Comparison of ENCODE assay signal across 1 cellular context in the genomic region with DNA sequence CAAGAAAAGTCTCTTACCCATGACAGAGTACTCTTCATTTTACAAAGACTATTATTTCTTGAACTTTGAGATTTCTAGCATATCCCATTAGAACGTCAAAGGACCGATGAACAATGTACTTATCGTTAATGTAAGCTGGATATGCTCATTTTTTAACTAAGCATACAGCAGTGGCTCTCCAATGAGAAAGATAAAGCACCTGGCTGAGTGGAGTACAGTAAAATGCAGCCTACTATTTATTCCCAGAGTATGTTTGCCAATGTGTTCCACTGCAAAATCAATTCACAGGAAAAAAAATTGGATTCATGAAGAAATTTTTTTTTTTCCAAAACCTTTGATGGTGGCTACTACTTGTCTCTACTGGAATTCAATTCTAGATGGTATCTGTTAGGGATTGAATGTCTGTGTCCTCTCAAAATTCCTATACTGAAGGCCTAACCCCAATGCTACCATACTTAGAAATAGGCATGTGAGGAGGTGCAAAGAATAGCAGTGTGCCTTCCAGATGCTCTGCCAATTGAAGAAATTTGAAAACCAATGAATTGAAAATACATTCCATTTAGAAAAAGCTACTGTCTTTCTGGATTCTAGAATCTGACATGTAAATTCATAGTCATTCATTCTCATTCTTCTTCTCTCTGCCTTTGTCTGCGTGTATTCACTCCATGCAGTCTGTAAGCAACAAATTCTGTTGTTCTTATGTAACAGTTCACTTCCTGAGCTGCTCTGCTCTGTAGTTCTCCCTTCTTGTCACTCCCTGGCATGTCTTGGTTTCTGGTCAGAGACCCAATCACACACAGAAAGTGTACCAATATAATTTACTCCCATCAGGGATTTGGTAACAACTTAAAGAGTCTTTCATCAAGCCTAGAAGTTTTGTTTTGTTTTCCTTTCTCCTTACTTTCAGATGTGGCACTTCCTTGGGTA.
TF ChIP-seq lines count a peak whose summit lies in the region.

No MANE protein-coding gene starts in this region.

TF ChIP-seq in GM23338, 12 proteins besides CTCF, POLR2A, EP300 and RAD21 (continued from another document):
- TF ChIP-seq, protein P1, sequence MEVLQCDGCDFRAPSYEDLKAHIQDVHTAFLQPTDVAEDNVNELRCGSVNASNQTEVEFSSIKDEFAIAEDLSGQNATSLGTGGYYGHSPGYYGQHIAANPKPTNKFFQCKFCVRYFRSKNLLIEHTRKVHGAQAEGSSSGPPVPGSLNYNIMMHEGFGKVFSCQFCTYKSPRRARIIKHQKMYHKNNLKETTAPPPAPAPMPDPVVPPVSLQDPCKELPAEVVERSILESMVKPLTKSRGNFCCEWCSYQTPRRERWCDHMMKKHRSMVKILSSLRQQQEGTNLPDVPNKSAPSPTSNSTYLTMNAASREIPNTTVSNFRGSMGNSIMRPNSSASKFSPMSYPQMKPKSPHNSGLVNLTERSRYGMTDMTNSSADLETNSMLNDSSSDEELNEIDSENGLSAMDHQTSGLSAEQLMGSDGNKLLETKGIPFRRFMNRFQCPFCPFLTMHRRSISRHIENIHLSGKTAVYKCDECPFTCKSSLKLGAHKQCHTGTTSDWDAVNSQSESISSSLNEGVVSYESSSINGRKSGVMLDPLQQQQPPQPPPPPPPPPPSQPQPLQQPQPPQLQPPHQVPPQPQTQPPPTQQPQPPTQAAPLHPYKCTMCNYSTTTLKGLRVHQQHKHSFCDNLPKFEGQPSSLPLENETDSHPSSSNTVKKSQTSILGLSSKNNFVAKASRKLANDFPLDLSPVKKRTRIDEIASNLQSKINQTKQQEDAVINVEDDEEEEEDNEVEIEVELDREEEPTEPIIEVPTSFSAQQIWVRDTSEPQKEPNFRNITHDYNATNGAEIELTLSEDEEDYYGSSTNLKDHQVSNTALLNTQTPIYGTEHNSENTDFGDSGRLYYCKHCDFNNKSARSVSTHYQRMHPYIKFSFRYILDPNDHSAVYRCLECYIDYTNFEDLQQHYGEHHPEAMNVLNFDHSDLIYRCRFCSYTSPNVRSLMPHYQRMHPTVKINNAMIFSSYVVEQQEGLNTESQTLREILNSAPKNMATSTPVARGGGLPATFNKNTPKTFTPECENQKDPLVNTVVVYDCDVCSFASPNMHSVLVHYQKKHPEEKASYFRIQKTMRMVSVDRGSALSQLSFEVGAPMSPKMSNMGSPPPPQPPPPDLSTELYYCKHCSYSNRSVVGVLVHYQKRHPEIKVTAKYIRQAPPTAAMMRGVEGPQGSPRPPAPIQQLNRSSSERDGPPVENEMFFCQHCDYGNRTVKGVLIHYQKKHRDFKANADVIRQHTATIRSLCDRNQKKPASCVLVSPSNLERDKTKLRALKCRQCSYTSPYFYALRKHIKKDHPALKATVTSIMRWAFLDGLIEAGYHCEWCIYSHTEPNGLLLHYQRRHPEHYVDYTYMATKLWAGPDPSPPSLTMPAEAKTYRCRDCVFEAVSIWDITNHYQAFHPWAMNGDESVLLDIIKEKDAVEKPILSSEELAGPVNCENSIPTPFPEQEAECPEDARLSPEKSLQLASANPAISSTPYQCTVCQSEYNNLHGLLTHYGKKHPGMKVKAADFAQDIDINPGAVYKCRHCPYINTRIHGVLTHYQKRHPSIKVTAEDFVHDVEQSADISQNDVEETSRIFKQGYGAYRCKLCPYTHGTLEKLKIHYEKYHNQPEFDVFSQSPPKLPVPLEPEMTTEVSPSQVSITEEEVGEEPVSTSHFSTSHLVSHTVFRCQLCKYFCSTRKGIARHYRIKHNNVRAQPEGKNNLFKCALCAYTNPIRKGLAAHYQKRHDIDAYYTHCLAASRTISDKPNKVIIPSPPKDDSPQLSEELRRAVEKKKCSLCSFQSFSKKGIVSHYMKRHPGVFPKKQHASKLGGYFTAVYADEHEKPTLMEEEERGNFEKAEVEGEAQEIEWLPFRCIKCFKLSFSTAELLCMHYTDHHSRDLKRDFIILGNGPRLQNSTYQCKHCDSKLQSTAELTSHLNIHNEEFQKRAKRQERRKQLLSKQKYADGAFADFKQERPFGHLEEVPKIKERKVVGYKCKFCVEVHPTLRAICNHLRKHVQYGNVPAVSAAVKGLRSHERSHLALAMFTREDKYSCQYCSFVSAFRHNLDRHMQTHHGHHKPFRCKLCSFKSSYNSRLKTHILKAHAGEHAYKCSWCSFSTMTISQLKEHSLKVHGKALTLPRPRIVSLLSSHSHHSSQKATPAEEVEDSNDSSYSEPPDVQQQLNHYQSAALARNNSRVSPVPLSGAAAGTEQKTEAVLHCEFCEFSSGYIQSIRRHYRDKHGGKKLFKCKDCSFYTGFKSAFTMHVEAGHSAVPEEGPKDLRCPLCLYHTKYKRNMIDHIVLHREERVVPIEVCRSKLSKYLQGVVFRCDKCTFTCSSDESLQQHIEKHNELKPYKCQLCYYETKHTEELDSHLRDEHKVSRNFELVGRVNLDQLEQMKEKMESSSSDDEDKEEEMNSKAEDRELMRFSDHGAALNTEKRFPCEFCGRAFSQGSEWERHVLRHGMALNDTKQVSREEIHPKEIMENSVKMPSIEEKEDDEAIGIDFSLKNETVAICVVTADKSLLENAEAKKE (CRISPR knock-in tag; IDR thresholded peaks at IDR 0.05): no peak
- no peak for TF ChIP-seq CREB1 (CRISPR knock-in tag; IDR thresholded peaks at IDR 0.05; ENCODE audit: low read depth)
